8 cellular contexts compared by ENCODE assay signal in the genomic region with DNA sequence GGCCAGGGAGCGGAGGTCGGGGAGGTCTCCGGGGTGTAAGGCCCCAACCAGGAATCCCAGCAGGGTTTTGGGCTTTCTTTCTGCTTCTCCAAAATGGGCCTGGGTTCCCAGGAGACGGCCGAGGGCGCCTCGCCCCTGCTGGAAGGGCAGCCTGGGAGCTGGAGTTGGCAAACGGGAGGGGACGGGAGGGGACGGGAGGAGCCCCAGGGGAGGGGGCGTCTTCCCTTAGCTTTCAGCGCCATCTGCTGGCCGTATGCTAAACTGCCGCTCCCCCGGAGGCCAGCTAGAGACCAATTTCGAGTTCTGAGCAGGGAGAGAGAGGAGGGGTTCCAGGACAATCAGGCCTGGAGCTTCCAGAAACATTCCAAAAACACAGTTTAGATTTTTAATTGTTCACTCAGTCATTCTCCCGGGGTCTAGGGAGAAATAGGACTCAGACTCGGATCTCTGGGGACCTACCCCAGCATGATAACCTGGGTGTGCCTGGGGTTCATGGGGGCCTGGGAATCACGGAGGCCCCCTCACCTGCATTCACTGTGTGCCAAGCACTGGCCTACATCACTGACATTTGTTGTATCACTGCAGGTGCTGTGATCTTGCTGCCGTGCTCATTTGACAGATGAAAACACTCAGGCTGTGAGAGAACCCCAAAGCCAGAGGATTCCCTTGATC. TPM values are rescaled to one million over a fixed set of nuclear protein-coding genes. Genes with fewer than 3 reads are reported as not detected.
DNase-seq lines count a peak whose midpoint lies in the region; ATAC-seq and TF ChIP-seq lines count a peak whose summit lies in the region.

No MANE protein-coding gene starts in this region.

- intact Hi-C loops in Right ventricle myocardium superior (cut with DNase I), result loop anchor here (5.0 to 10.0 kb wide), 3 partner anchors 75 to 287 kb away; a partner anchor contains a TSS
- intact Hi-C loops in psoas muscle (cut with DNase I), result loop anchor here (1.0 to 2.0 kb wide), 3 partner anchors 77 to 283 kb away; no protein-coding TSS in a partner anchor
- intact Hi-C loops in uterus (cut with DNase I; ENCODE audit: low total_unique reads), result loop anchor here (5.0 kb wide), 1 partner anchor 80 kb away; no protein-coding TSS in a partner anchor

- TF ChIP-seq POLR2A in uterus (IDR thresholded peaks at IDR 0.05), result no peak

- H3K4me1 ChIP-seq in psoas muscle, result peaks cover 20% of the 10 kb centered on the region
- H3K4me1 ChIP-seq in uterus, result no peaks in the 10 kb centered on the region

- DNase-seq in GDM1 (lab: John Stamatoyannopoulos, UW) (peak; percentile 49), NAMALWA (ENCODE audit: low spot score) (peak; percentile 74), SKM-1 (lab: John Stamatoyannopoulos, UW; ENCODE audit: unreplicated experiment) (peak; percentile 45), Right ventricle myocardium superior (peak; percentile 91), psoas muscle (peak; percentile 82 to 91), uterus (peak; percentile 65 to 77)
- DNase-seq in activated naive CD4-positive, alpha-beta T cell treated with anti-CD3 and anti-CD28 coated beads, Interleukin-2, amount 50 U/mL, for 16 hours, result peak; percentile 82

- H3K36me3 ChIP-seq in psoas muscle (ENCODE audit: insufficient read depth in 1 of 2, low read depth in 1 of 2), result no peaks in the 10 kb centered on the region
- no peaks in the 10 kb centered on the region for H3K36me3 ChIP-seq in uterus

- H3K9me3 ChIP-seq in psoas muscle, result no peaks in the 10 kb centered on the region
- no peaks in the 10 kb centered on the region for H3K9me3 ChIP-seq in uterus

- ATAC-seq in Right ventricle myocardium superior (ENCODE audit: poor library complexity) (peak; percentile 85), psoas muscle (peak; percentile 81 to 90 (median 86)), GM21381 (IDR thresholded peaks at IDR 0.05; ENCODE audit: unreplicated experiment) (no peak)

- TF ChIP-seq CTCF in psoas muscle (IDR thresholded peaks at IDR 0.05) (peak; percentile 95), uterus (IDR thresholded peaks at IDR 0.05) (peak; percentile 82 to 92 (median 84))

- H3K27ac ChIP-seq in psoas muscle, result no peak overlapping the region
- no peak overlapping the region for H3K27ac ChIP-seq in uterus

- peak overlapping the region; percentile 35 for H3K4me3 ChIP-seq in psoas muscle
- no peak overlapping the region for H3K4me3 ChIP-seq in uterus

- 13 to 16% (median 14%) methylated on average over 20 of the region's 20 CpGs for WGBS in psoas muscle, 3 donors

- H3K27me3 ChIP-seq in psoas muscle (ENCODE audit: insufficient read depth in 3 of 3, low read length in 2 of 3) (peaks cover 0 to 22% (median 0%) of the 10 kb centered on the region in 3 donors), uterus (no peaks in the 10 kb centered on the region)

RNA-seq across cellular contexts. Expression of a gene that starts 23.0 kb away (rescaled TPM):
- total RNA-seq in Right ventricle myocardium superior (36.8 TPM), psoas muscle (10 to 100 TPM; 26.5 to 98.3 (median 76.6) TPM), uterus (10 to 100 TPM in 2 of 4 donors, 1 to 10 TPM in 2; 3.5 to 22.2 (median 11.0) TPM)
- polyA plus RNA-seq in psoas muscle, result 10 to 100 TPM; 19.5 to 48.2 (median 30.5) TPM
